11 cellular contexts compared by ENCODE assay signal in genomic region chr6:149217466-149217888, GRCh38.
A peak's percentile ranks its signal among the peaks of the same experiment; 100 is the strongest.
DNase-seq lines count a peak whose midpoint lies in the region; ATAC-seq lines count a peak whose summit lies in the region.
"Had no signal": no experiment of that assay in that cellular context is flagged by ENCODE, and none has a peak within 500 bp of the region (broad histone marks: within the 10 kb centered on the region; RNA-seq: fewer than 3 reads in every experiment).

No MANE protein-coding gene starts in this region.

- DNase-seq in DMS 273 (lab: John Stamatoyannopoulos, UW; ENCODE audit: unreplicated experiment) (peak; percentile 44), DMS 273 treated with DMSO at 0.1 percent for 48 hours (lab: John Stamatoyannopoulos, UW) (no peak), caudate nucleus (lab: John Stamatoyannopoulos, UW) (no peak), NCI-H524 treated with DMSO at 0.1 percent for 48 hours (lab: John Stamatoyannopoulos, UW) (no peak), AG20443 (ENCODE audit: low spot score) (no peak), DMS114 treated with DMSO at 0.1 percent for 48 hours (lab: John Stamatoyannopoulos, UW; ENCODE audit: unreplicated experiment) (no peak)
- DNase-seq: activated naive CD4-positive, alpha-beta T cell treated with anti-CD3 and anti-CD28 coated beads, Interleukin-2, amount 10 ng/mL, durations not matched to agents 7 days and 5 days had no signal

- peak; percentile 55 for ATAC-seq in HG02571 (IDR thresholded peaks at IDR 0.05; ENCODE audit: unreplicated experiment)
- ATAC-seq in HG03521 (IDR thresholded peaks at IDR 0.05; ENCODE audit: unreplicated experiment) = peak; percentile 50

- H3K27ac ChIP-seq in caudate nucleus (ENCODE audit: low read depth, low read length) = peak overlapping the region; percentile 64
- H3K27ac ChIP-seq: 22Rv1, SJSA1 had no signal
